ENCODE assay signal across 8 cellular contexts in the genomic region with DNA sequence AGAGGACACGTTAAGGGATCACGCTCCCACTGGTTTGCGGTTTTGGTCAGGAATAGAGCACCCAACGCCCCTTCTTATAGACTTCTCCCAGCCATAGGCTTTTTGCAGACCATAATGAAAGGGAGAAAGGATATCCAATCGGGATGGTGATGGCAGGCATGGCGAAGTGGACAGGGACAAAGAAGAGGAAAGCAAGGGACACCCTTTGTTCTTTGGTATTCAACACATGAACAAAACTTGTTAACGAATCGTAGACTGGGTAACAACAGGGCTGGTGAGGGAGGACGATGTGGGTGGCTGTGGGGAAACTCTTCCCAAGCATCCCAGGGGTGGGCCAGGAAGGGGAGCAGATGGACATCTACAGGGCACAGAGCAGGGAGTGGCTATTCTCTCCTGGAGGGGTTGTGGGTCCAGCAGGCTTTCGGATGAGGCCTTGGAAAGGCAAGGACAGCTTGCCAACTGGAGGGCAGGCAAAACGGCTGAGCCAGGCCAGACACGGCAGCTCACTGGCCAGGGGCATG. TPM values are rescaled to one million over a fixed set of nuclear protein-coding genes. Genes with fewer than 3 reads are reported as not detected.
DNase-seq lines count a peak whose midpoint lies in the region; ATAC-seq and TF ChIP-seq lines count a peak whose summit lies in the region.

No MANE protein-coding gene starts in this region.

- peaks cover 33 to 35% (median 34%) of the 10 kb centered on the region in 11 experiments for H4K20me1 ChIP-seq in BLaER1 treated with 17β-estradiol and CSF1 and Interleukin-3, amounts not matched to agents 10 nM and 100 nM

- peaks cover 28% of the 10 kb centered on the region for H3K4me1 Mint-ChIP-seq in endodermal cell

- H2AFZ ChIP-seq in neuron (ENCODE audit: low read depth, low read length) = peak overlapping the region; percentile 90

- no peaks in the 10 kb centered on the region; a peak in 2 of 22 replicates for H3K9me3 ChIP-seq in BLaER1 treated with 17β-estradiol and CSF1 and Interleukin-3, amounts not matched to agents 10 nM and 100 nM (replicated peaks in 1 of 11)
- H3K9me3 ChIP-seq in NT2/D1 (ENCODE audit: insufficient read depth, low read length) (no peaks in the 10 kb centered on the region), endodermal cell (ENCODE audit: control insufficient read depth, low read length) (no peaks in the 10 kb centered on the region), neuron (ENCODE audit: low read length) (no peaks in the 10 kb centered on the region)

- no peak for TF ChIP-seq CTCF in endodermal cell (conservative IDR thresholded peaks at IDR 0.05)

- DNase-seq in NT2/D1 (ENCODE audit: low read depth, low spot score) (no peak), endodermal cell (no peak), NCI-H128 (lab: John Stamatoyannopoulos, UW; ENCODE audit: unreplicated experiment) (no peak), germinal center (ENCODE audit: low spot score) (no peak)
- DNase-seq in stimulated activated CD4-positive, alpha-beta T cell treated with anti-CD3 and anti-CD28 coated beads, Interleukin-4, amount 100 ng/mL, for 1 hour = no peak

- peaks cover 31 to 35% (median 33%) of the 10 kb centered on the region in 10 experiments for H3K4me1 ChIP-seq in BLaER1 treated with 17β-estradiol and CSF1 and Interleukin-3, amounts not matched to agents 10 nM and 100 nM
- H3K4me1 ChIP-seq in NT2/D1 (ENCODE audit: insufficient read depth, insufficient read length) (peaks cover 3% of the 10 kb centered on the region), endodermal cell (ENCODE audit: control insufficient read depth, insufficient read depth, low read length) (no peaks in the 10 kb centered on the region), neuron (ENCODE audit: insufficient read depth, low read length) (peaks cover 25% of the 10 kb centered on the region)

- H3K36me3 Mint-ChIP-seq in endodermal cell (ENCODE audit: low read depth) = peaks cover 31% of the 10 kb centered on the region

- H3K9ac ChIP-seq in BLaER1 treated with 17β-estradiol and CSF1 and Interleukin-3, amounts not matched to agents 10 nM and 100 nM = peak overlapping the region; percentile 86 to 99 (median 97)
- peak overlapping the region; percentile 87 for H3K9ac ChIP-seq in NT2/D1 (ENCODE audit: insufficient read length, low read depth)
- H3K9ac ChIP-seq in endodermal cell (ENCODE audit: extremely low read depth, low read length, poor library complexity, severe bottlenecking) = no peak overlapping the region

- peak overlapping the region in 5 of 11 experiments; percentile 92 to 98 (median 96); a peak in 5 of 22 replicates for H3K27ac ChIP-seq in BLaER1 treated with 17β-estradiol and CSF1 and Interleukin-3, amounts not matched to agents 10 nM and 100 nM
- H3K27ac ChIP-seq in endodermal cell (ENCODE audit: low read depth, low read length) = peak overlapping the region; percentile 57

- H3K9me3 Mint-ChIP-seq in endodermal cell = peaks cover 2% of the 10 kb centered on the region

- peak overlapping the region; percentile 98 for H3K4me3 Mint-ChIP-seq in endodermal cell

- H3K27me3 Mint-ChIP-seq in endodermal cell (ENCODE audit: insufficient read depth) = no peaks in the 10 kb centered on the region

- no peak for ATAC-seq in HG02642 (IDR thresholded peaks at IDR 0.05; ENCODE audit: poor library complexity, unreplicated experiment)

- H3K4me3 ChIP-seq in BLaER1 treated with 17β-estradiol and CSF1 and Interleukin-3, amounts not matched to agents 10 nM and 100 nM = peak overlapping the region; percentile 82 to 99 (median 94); a peak in 19 of 20 replicates
- H3K4me3 ChIP-seq in NT2/D1 (ENCODE audit: insufficient read length, low read depth) = peak overlapping the region; percentile 56
- H3K4me3 ChIP-seq in endodermal cell (ENCODE audit: low read length) = peak overlapping the region; percentile 71
- H3K4me3 ChIP-seq in neuron (ENCODE audit: low read length) = no peak overlapping the region

- H3K27me3 ChIP-seq in BLaER1 treated with 17β-estradiol and CSF1 and Interleukin-3, amounts not matched to agents 10 nM and 100 nM = no peaks in the 10 kb centered on the region
- H3K27me3 ChIP-seq in NT2/D1 (ENCODE audit: insufficient read depth, insufficient read length) (no peaks in the 10 kb centered on the region), endodermal cell (ENCODE audit: control insufficient read depth, insufficient read depth, low read length, poor library complexity, severe bottlenecking) (no peaks in the 10 kb centered on the region), neuron (ENCODE audit: insufficient read depth, low read length) (no peaks in the 10 kb centered on the region)

- 84 to 90% methylated on average over 9 to 12 of the region's 12 CpGs for WGBS in endodermal cell (ENCODE audit: insufficient coverage in 1 of 2, insufficient read length in 1 of 2), 2 experiments

- peak overlapping the region; percentile 83 to 98 (median 93) for H3K4me2 ChIP-seq in BLaER1 treated with 17β-estradiol and CSF1 and Interleukin-3, amounts not matched to agents 10 nM and 100 nM

- peaks cover 23 to 30% (median 29%) of the 10 kb centered on the region in 11 experiments for H3K36me3 ChIP-seq in BLaER1 treated with 17β-estradiol and CSF1 and Interleukin-3, amounts not matched to agents 10 nM and 100 nM
- peaks cover 32% of the 10 kb centered on the region for H3K36me3 ChIP-seq in NT2/D1 (ENCODE audit: insufficient read depth, insufficient read length, low read length)
- H3K36me3 ChIP-seq in endodermal cell (ENCODE audit: control insufficient read depth, insufficient read depth, low read length) = peaks cover 27% of the 10 kb centered on the region
- peaks cover 23% of the 10 kb centered on the region for H3K36me3 ChIP-seq in neuron (ENCODE audit: insufficient read depth, low read length)

- H3K27ac Mint-ChIP-seq in endodermal cell = peak overlapping the region; percentile 22

RNA-seq across cellular contexts. Expression of a gene that starts 1.4 kb away (rescaled TPM):
- total RNA-seq in endodermal cell = 1,000 to 10,000 TPM; 1,356 to 1,422 TPM
- polyA plus RNA-seq in endodermal cell (2013, experiment 1 of 2) = 1,137 TPM
- polyA plus RNA-seq in endodermal cell (2013, experiment 2 of 2) = 1,046 TPM

RNA-seq across cellular contexts. Expression of a gene that starts 11.9 kb away (rescaled TPM):
- total RNA-seq in endodermal cell = 10 to 100 TPM; 52.5 to 54.3 TPM
- polyA plus RNA-seq in endodermal cell (2013, experiment 1 of 2) = 42.1 TPM
- polyA plus RNA-seq in endodermal cell (2013, experiment 2 of 2) = 39.6 TPM

RNA-seq across cellular contexts. Expression of a gene that starts 19.9 kb away (rescaled TPM):
- total RNA-seq in endodermal cell = 10 to 100 TPM in 1 of 2 donors, 1 to 10 TPM in 1; 8.3 to 11.0 TPM
- polyA plus RNA-seq in endodermal cell (2013, experiment 1 of 2) = 8.9 TPM
- polyA plus RNA-seq in endodermal cell (2013, experiment 2 of 2) = 5.6 TPM

RNA-seq across cellular contexts. Expression of a gene that starts 22.1 kb away (rescaled TPM):
- total RNA-seq in endodermal cell = 100 to 1,000 TPM; 129 to 155 TPM
- polyA plus RNA-seq in endodermal cell (2013, experiment 1 of 2) = 65.0 TPM
- 58.4 TPM for polyA plus RNA-seq in endodermal cell (2013, experiment 2 of 2)

RNA-seq across cellular contexts. Expression of a gene that starts 24.8 kb away (rescaled TPM):
- under 1 TPM; 0.22 to 0.51 TPM for total RNA-seq in endodermal cell
- 7.3 TPM for polyA plus RNA-seq in endodermal cell (2013, experiment 1 of 2)
- polyA plus RNA-seq in endodermal cell (2013, experiment 2 of 2) = 6.5 TPM
